ENCODE assay signal across 8 cellular contexts in genomic region chr12:85280138-85280983, GRCh38. TPM values are rescaled to one million over a fixed set of nuclear protein-coding genes. Genes with fewer than 3 reads are reported as not detected.
DNase-seq lines count a peak whose midpoint lies in the region; ATAC-seq, FAIRE-seq and TF ChIP-seq lines count a peak whose summit lies in the region.

Gene ALX1, plus strand, starts transcription at chr12:85280220. Its CDS starts 42 bp downstream, at chr12:85280262.

- no peak within 1 kb of the TSS for H3K27ac ChIP-seq in trophoblast cell (ENCODE audit: low read depth, low read length)

- H2BK12ac ChIP-seq in trophoblast cell (ENCODE audit: low read length): no peak within 1 kb of the TSS

- no peak within 1 kb of the TSS for H3K23ac ChIP-seq in trophoblast cell (ENCODE audit: low read length)

- no peak within 1 kb of the TSS for H4K12ac ChIP-seq in trophoblast cell (ENCODE audit: low read depth, low read length)

- H3K9me3 ChIP-seq in trophoblast cell (ENCODE audit: insufficient read depth, low read depth, low read length): peaks cover 1% of the 10 kb centered on the region

- WGBS in trophoblast cell (ENCODE audit: extremely low coverage, insufficient coverage, insufficient read length): no CpG with 5 or more reads among the region's 53 CpGs

- no peaks in the 10 kb centered on the region for H3K9me3 Mint-ChIP-seq in T-helper 2 cell treated with Interferon-gamma antibody and Interleukin-4, amounts not matched to agents 5 μg/mL and 100 μg/mL, for 36 hours

- H3K79me1 ChIP-seq in trophoblast cell (ENCODE audit: low read length): no peaks in the 10 kb centered on the region

- H3K4me2 ChIP-seq in trophoblast cell (ENCODE audit: low read length): peak within 1 kb of the TSS; percentile 81

- H3K4me3 Mint-ChIP-seq in T-helper 2 cell treated with Interferon-gamma antibody and Interleukin-4, amounts not matched to agents 5 μg/mL and 100 μg/mL, for 36 hours: peak within 1 kb of the TSS; percentile 75

- no peak within 1 kb of the TSS for H3K14ac ChIP-seq in trophoblast cell (ENCODE audit: low read length)

- H2AK5ac ChIP-seq in trophoblast cell (ENCODE audit: low read length): no peak within 1 kb of the TSS

- peaks cover 7% of the 10 kb centered on the region for H3K4me1 Mint-ChIP-seq in T-helper 2 cell treated with Interferon-gamma antibody and Interleukin-4, amounts not matched to agents 5 μg/mL and 100 μg/mL, for 36 hours (ENCODE audit: low read depth)

- peaks cover 0 to 5% of the 10 kb centered on the region in 2 experiments for H3K4me1 ChIP-seq in trophoblast cell (ENCODE audit: control insufficient read depth in 1 of 2, insufficient read depth in 2 of 2, low read length in 2 of 2)

- no peak within 1 kb of the TSS for H2BK5ac ChIP-seq in trophoblast cell (ENCODE audit: low read depth, low read length, poor library complexity)

- H2AFZ ChIP-seq in trophoblast cell (ENCODE audit: insufficient read depth, low read length, poor library complexity): peak within 1 kb of the TSS; percentile 83

- no peak within 1 kb of the TSS for H2BK120ac ChIP-seq in trophoblast cell (ENCODE audit: insufficient read depth, low read length, poor library complexity)

- no peak for FAIRE-seq in frontal cortex (lab: Jason Lieb, UNC)

- H3K9ac ChIP-seq in trophoblast cell (ENCODE audit: low read length): peak within 1 kb of the TSS; percentile 24

- ATAC-seq in GM18511 (IDR thresholded peaks at IDR 0.05; ENCODE audit: unreplicated experiment) (peak; percentile 41), HG03378 (IDR thresholded peaks at IDR 0.05; ENCODE audit: unreplicated experiment) (peak; percentile 77), HG02852 (IDR thresholded peaks at IDR 0.05; ENCODE audit: unreplicated experiment) (no peak)

- H3K27me3 Mint-ChIP-seq in T-helper 2 cell treated with Interferon-gamma antibody and Interleukin-4, amounts not matched to agents 5 μg/mL and 100 μg/mL, for 36 hours (ENCODE audit: low read depth): peaks cover 57% of the 10 kb centered on the region

- no peaks in the 10 kb centered on the region for H3K79me2 ChIP-seq in trophoblast cell (ENCODE audit: control insufficient read depth, insufficient read depth, low read length, poor library complexity)

- H3K4ac ChIP-seq in trophoblast cell (ENCODE audit: low read depth, low read length): no peak within 1 kb of the TSS

- TF ChIP-seq CTCF in foreskin fibroblast (IDR thresholded peaks at IDR 0.05; ENCODE audit: low read depth, low read length): no peak

- DNase-seq in T-helper 2 cell treated with Interferon-gamma antibody and Interleukin-4, amounts not matched to agents 5 μg/mL and 100 μg/mL, for 36 hours (ENCODE audit: low spot score): no peak
- peak; percentile 51 to 90 for DNase-seq in foreskin fibroblast
- DNase-seq in trophoblast cell: peak; percentile 4 to 32
- no peak for DNase-seq in frontal cortex (ENCODE audit: low spot score in 2 of 2)
- DNase-seq in AG08396 (ENCODE audit: low spot score): no peak

- H3K27me3 ChIP-seq in trophoblast cell (ENCODE audit: insufficient read depth, low read length): peaks cover 36% of the 10 kb centered on the region

- H3K4me3 ChIP-seq in foreskin fibroblast (ENCODE audit: low read depth in 1 of 2, low read length in 2 of 2) (peak within 1 kb of the TSS; percentile 46 to 69), trophoblast cell (ENCODE audit: low read depth, low read length) (peak within 1 kb of the TSS; percentile 65)

- no peaks in the 10 kb centered on the region for H3K36me3 ChIP-seq in trophoblast cell (ENCODE audit: control insufficient read depth in 1 of 2, insufficient read depth in 2 of 2, low read length in 2 of 2)

- H3K36me3 Mint-ChIP-seq in T-helper 2 cell treated with Interferon-gamma antibody and Interleukin-4, amounts not matched to agents 5 μg/mL and 100 μg/mL, for 36 hours (ENCODE audit: low read depth): no peaks in the 10 kb centered on the region

- peak within 1 kb of the TSS; percentile 41 for H4K8ac ChIP-seq in trophoblast cell (ENCODE audit: low read depth, low read length)

- no peak within 1 kb of the TSS for H4K91ac ChIP-seq in trophoblast cell (ENCODE audit: low read depth, low read length)

- no peak within 1 kb of the TSS for H3K18ac ChIP-seq in trophoblast cell (ENCODE audit: low read length)

- peak within 1 kb of the TSS; percentile 36 for H3K27ac Mint-ChIP-seq in T-helper 2 cell treated with Interferon-gamma antibody and Interleukin-4, amounts not matched to agents 5 μg/mL and 100 μg/mL, for 36 hours

RNA-seq across cellular contexts. Expression of gene ALX1, which starts in this region (rescaled TPM):
- polyA plus RNA-seq in trophoblast cell (2013): 0.38 and 0.42 TPM in 2 replicates
- under 0.01 TPM for total RNA-seq in frontal cortex

Comparison
In these comparisons a context has a peak if more than half of its experiments do, and no peak if none do; other contexts are left out.
1. DNase-seq: peak in foreskin fibroblast (2 of 2) and trophoblast cell (2 of 2); none in T-helper 2 cell treated with Interferon-gamma antibody and Interleukin-4, amounts not matched to agents 5 μg/mL and 100 μg/mL, for 36 hours (single experiment), frontal cortex (0 of 2) and AG08396 (single experiment).